ENCODE assay signal across 27 cellular contexts in the genomic region with DNA sequence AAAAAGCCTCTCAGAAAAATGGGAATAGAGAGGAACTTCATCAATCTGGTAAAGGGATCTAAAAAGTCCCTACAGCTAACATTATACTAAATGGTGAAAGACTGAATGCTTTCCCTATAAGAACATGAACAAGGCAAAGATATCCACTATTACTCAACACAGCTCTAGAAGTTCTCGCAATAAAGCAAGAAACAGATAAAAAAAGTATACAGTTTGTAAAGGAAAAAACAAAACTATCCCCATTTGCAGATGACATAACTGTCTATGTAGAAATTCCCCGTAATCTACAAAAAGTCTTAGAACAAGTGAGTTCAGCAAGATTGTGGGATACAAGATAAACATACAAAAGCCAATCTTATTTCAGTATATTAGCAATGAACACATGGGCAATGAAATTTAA. TPM values are rescaled to one million over a fixed set of nuclear protein-coding genes. Genes with fewer than 3 reads are reported as not detected.
"Had no signal": no experiment of that assay in that cellular context is flagged by ENCODE, and none has a peak within 500 bp of the region (broad histone marks: within the 10 kb centered on the region; RNA-seq: fewer than 3 reads in every experiment).

No MANE protein-coding gene starts in this region.

- H3K4me2 ChIP-seq: hepatocyte, smooth muscle cell had no signal

- H3K4me1 ChIP-seq: esophagus squamous epithelium, foreskin keratinocyte, gastroesophageal sphincter, heart left ventricle, lower lobe of right lung, pancreas, right lobe of liver, suprapubic skin had no signal

- H3K27me3 ChIP-seq: esophagus squamous epithelium, foreskin keratinocyte, gastroesophageal sphincter, heart left ventricle, hepatocyte, neutrophil, pancreas, right lobe of liver, suprapubic skin had no signal

- FAIRE-seq: endometrium, pancreas had no signal

- H3K9me3 ChIP-seq: esophagus squamous epithelium, gastroesophageal sphincter, neutrophil, pancreas, right lobe of liver, suprapubic skin had no signal

- ATAC-seq: effector memory CD8-positive, alpha-beta T cell; gastroesophageal sphincter; heart left ventricle; left ventricle myocardium superior; lower lobe of right lung; natural killer cell treated with Interleukin-12 subunit alpha and Interleukin-12 subunit beta and Interleukin-15 and Interleukin-18, amount 100 ng/mL, for 72 hours; pancreas; right lobe of liver; stimulated activated naive CD8-positive, alpha-beta T cell treated with anti-CD3 and anti-CD28 coated beads, Interleukin-15, amount 100 ng/mL, for 72 hours had no signal

- H3K4me3 ChIP-seq: esophagus squamous epithelium, gastroesophageal sphincter, heart left ventricle, hepatocyte, lower lobe of right lung, pancreas, right lobe of liver, smooth muscle cell, suprapubic skin had no signal

- H2AFZ ChIP-seq: hepatocyte had no signal

- H3K36me3 ChIP-seq: neutrophil, pancreas had no signal

- DNase-seq: cortex of kidney; effector memory CD8-positive, alpha-beta T cell; erythroblast; esophagus squamous epithelium; foreskin keratinocyte; heart left ventricle; islet precursor cell; left ventricle myocardium superior; lower lobe of right lung; naive B cell; pancreas; retina; right lobe of liver; stimulated activated CD4-positive, alpha-beta T cell treated with anti-CD3 and anti-CD28 coated beads, Interleukin-12 subunit alpha, Interleukin-12 subunit beta, amount 100 ng/mL, for 4 hours; stimulated activated CD4-positive, alpha-beta T cell treated with anti-CD3 and anti-CD28 coated beads, Interleukin-1b, Interleukin-23, amount 100 ng/mL, for 48 hours; stimulated activated CD4-positive, alpha-beta T cell treated with anti-CD3 and anti-CD28 coated beads, Interleukin-4, amount 100 ng/mL, for 1 hour; stimulated activated CD8-positive, alpha-beta memory T cell treated with anti-CD3 and anti-CD28 coated beads, Interleukin-4, amount 100 ng/mL, for 48 hours; stimulated activated naive CD4-positive, alpha-beta T cell; stimulated activated naive CD8-positive, alpha-beta T cell treated with anti-CD3 and anti-CD28 coated beads, Interleukin-15, amount 100 ng/mL, for 72 hours had no signal

- H3K27ac ChIP-seq: esophagus squamous epithelium, gastroesophageal sphincter, heart left ventricle, hepatocyte, lower lobe of right lung, neutrophil, pancreas, right lobe of liver, suprapubic skin had no signal

RNA-seq across cellular contexts. Expression of gene CYP1A1, which starts 44.9 kb away (rescaled TPM):
- total RNA-seq: mononuclear cell had no signal
